ENCODE assay signal across 8 cellular contexts in genomic region chr5:75611324-75612210, GRCh38. TPM values are rescaled to one million over a fixed set of nuclear protein-coding genes. Genes with fewer than 3 reads are reported as not detected.
A peak's percentile ranks its signal among the peaks of the same experiment; 100 is the strongest.
DNase-seq lines count a peak whose midpoint lies in the region; ATAC-seq, FAIRE-seq and TF ChIP-seq lines count a peak whose summit lies in the region.

TSS of gene ANKDD1B (plus strand) at chr5:75611453. CDS start at chr5:75611635, 182 bp downstream.

- intact Hi-C loops in PC-9 (cut with micrococcal nuclease; ENCODE audit: unreplicated experiment), result no loop called here

- H3K4me1 ChIP-seq in PC-9 (replicated peaks; ENCODE audit: insufficient read depth), result no peaks in the 10 kb centered on the region; the same call in 1 of the 2 replicates

- H4K20me1 ChIP-seq in PC-9 (ENCODE audit: insufficient read depth), result no peaks in the 10 kb centered on the region

- peaks cover 0 to 5% of the 10 kb centered on the region in 2 donors for H3K4me1 Mint-ChIP-seq in natural killer cell treated with Interleukin-12 subunit alpha and Interleukin-12 subunit beta and Interleukin-15 and Interleukin-18, amount 100 ng/mL, for 72 hours (ENCODE audit: low read depth in 2 of 2)

- H3K36me3 Mint-ChIP-seq in natural killer cell treated with Interleukin-12 subunit alpha and Interleukin-12 subunit beta and Interleukin-15 and Interleukin-18, amount 100 ng/mL, for 72 hours, result no peaks in the 10 kb centered on the region

- 0 out of 2 replicates have a peak, but pooled peaks cover 4% of the 10 kb centered on the region for H3F3A ChIP-seq in PC-9 (ENCODE audit: insufficient read depth, low read depth)

- DNase-seq in GM06990 (ENCODE audit: extremely low read depth, insufficient read length), result peak; percentile 25
- DNase-seq in PC-9, result peak; percentile 16 to 54
- peak; percentile 57 for DNase-seq in fibroblast of pulmonary artery (ENCODE audit: low read depth)
- DNase-seq in natural killer cell treated with Interleukin-12 subunit alpha and Interleukin-12 subunit beta and Interleukin-15 and Interleukin-18, amount 100 ng/mL, for 72 hours (ENCODE audit: low spot score), result no peak
- DNase-seq in NK-92 (lab: John Stamatoyannopoulos, UW; ENCODE audit: unreplicated experiment), result no peak
- no peak for DNase-seq in urothelium cell line (ENCODE audit: low spot score)
- no peak for DNase-seq in NCI-H510A (lab: John Stamatoyannopoulos, UW)
- DNase-seq in SW 1271 (lab: John Stamatoyannopoulos, UW), result no peak

- H3K4me2 ChIP-seq in PC-9, result peak within 1 kb of the TSS; percentile 98

- no peaks in the 10 kb centered on the region for H3K27me3 Mint-ChIP-seq in natural killer cell treated with Interleukin-12 subunit alpha and Interleukin-12 subunit beta and Interleukin-15 and Interleukin-18, amount 100 ng/mL, for 72 hours

- CTCF ChIA-PET in PC-9 (lab: Charles Lee), result no interaction called here

- peak within 1 kb of the TSS; percentile 76 for H2AFZ ChIP-seq in PC-9

- H3K27me3 ChIP-seq in GM06990 (replicated peaks; ENCODE audit: control insufficient read depth, insufficient read depth, low read length), result no peaks in the 10 kb centered on the region
- H3K27me3 ChIP-seq in PC-9 (ENCODE audit: insufficient read depth, low read depth), result no peaks in the 10 kb centered on the region

- FAIRE-seq in urothelium cell line (lab: Jason Lieb, UNC), result no peak

- peak; percentile 52 to 57 for ATAC-seq in natural killer cell treated with Interleukin-12 subunit alpha and Interleukin-12 subunit beta and Interleukin-15 and Interleukin-18, amount 100 ng/mL, for 72 hours

- no peak within 1 kb of the TSS for H3K4me3 Mint-ChIP-seq in natural killer cell treated with Interleukin-12 subunit alpha and Interleukin-12 subunit beta and Interleukin-15 and Interleukin-18, amount 100 ng/mL, for 72 hours

- no peaks in the 10 kb centered on the region for H3K9me3 Mint-ChIP-seq in natural killer cell treated with Interleukin-12 subunit alpha and Interleukin-12 subunit beta and Interleukin-15 and Interleukin-18, amount 100 ng/mL, for 72 hours

- H3K9me2 ChIP-seq in PC-9 (ENCODE audit: insufficient read depth), result no peaks in the 10 kb centered on the region

- no peak within 1 kb of the TSS for H3K27ac Mint-ChIP-seq in natural killer cell treated with Interleukin-12 subunit alpha and Interleukin-12 subunit beta and Interleukin-15 and Interleukin-18, amount 100 ng/mL, for 72 hours

- no peak within 1 kb of the TSS for H3K4me3 ChIP-seq in GM06990 (replicated peaks; ENCODE audit: low read depth, low read length)
- H3K4me3 ChIP-seq in PC-9, result peak within 1 kb of the TSS; percentile 60
- peak within 1 kb of the TSS; percentile 57 for H3K4me3 ChIP-seq in fibroblast of pulmonary artery (replicated peaks; ENCODE audit: low read depth, low read length)

- no peak within 1 kb of the TSS for H3K27ac ChIP-seq in PC-9

- H3K79me2 ChIP-seq in PC-9 (ENCODE audit: low read depth), result no peaks in the 10 kb centered on the region

- TF ChIP-seq CTCF in GM06990 (IDR thresholded peaks at IDR 0.05; ENCODE audit: insufficient read depth, low read length, poor library complexity, severe bottlenecking) (no peak), PC-9 (conservative IDR thresholded peaks at IDR 0.05) (no peak), fibroblast of pulmonary artery (IDR thresholded peaks at IDR 0.05; ENCODE audit: low read length, missing control alignments) (no peak)

- no peaks in the 10 kb centered on the region for H3K36me3 ChIP-seq in GM06990 (ENCODE audit: control insufficient read depth, insufficient read depth, low read length)
- no peaks in the 10 kb centered on the region for H3K36me3 ChIP-seq in PC-9 (ENCODE audit: low read depth)

- H3K9me3 ChIP-seq in PC-9 (ENCODE audit: insufficient read depth, low read depth), result no peaks in the 10 kb centered on the region

- no TSS peak for BruUV-seq in PC-9 (replicated peaks; lab: Mats Ljungman, UMichigan)

- POLR2A ChIA-PET in PC-9 (lab: Charles Lee; ENCODE audit: unreplicated experiment), result interaction anchor here (0.5 to 0.7 kb wide), 3 partner anchors 9 to 908 kb away, joined by 3 to 5 read pairs (median 5); no protein-coding TSS in a partner anchor

RNA-seq across cellular contexts. Expression of gene ANKDD1B, which starts in this region (rescaled TPM):
- total RNA-seq in PC-9 (2021), result 0.20 and 0.31 TPM in 2 replicates
- total RNA-seq in natural killer cell treated with Interleukin-12 subunit alpha and Interleukin-12 subunit beta and Interleukin-15 and Interleukin-18, amount 100 ng/mL, for 72 hours, result under 1 TPM in 1 of 2 donors, not detected in 1; 0.33 TPM

Comparison
In these comparisons a context has a peak if more than half of its experiments do, and no peak if none do; other contexts are left out.
1. Peak in DNase-seq, H3K4me3 ChIP-seq and H3K4me2 ChIP-seq in PC-9; RNA of the gene not detected or under 1 TPM.
2. Peak in ATAC-seq in natural killer cell treated with Interleukin-12 subunit alpha and Interleukin-12 subunit beta and Interleukin-15 and Interleukin-18, amount 100 ng/mL, for 72 hours; RNA of the gene not detected or under 1 TPM.
3. DNase-seq: peak in GM06990 (single experiment) and fibroblast of pulmonary artery (single experiment); none in natural killer cell treated with Interleukin-12 subunit alpha and Interleukin-12 subunit beta and Interleukin-15 and Interleukin-18, amount 100 ng/mL, for 72 hours (single experiment), NK-92 (single experiment), urothelium cell line (single experiment), NCI-H510A (single experiment) and SW 1271 (0 of 2).